In genomic region chr1:172567720-172568119, GRCh38 we compare ENCODE assay signal across 19 cellular contexts. TPM values are rescaled to one million over a fixed set of nuclear protein-coding genes. Genes with fewer than 3 reads are reported as not detected.
A peak's percentile ranks its signal among the peaks of the same experiment; 100 is the strongest.
DNase-seq lines count a peak whose midpoint lies in the region; ATAC-seq, FAIRE-seq and TF ChIP-seq lines count a peak whose summit lies in the region.
"Had no signal": no experiment of that assay in that cellular context is flagged by ENCODE, and none has a peak within 500 bp of the region (broad histone marks: within the 10 kb centered on the region; RNA-seq: fewer than 3 reads in every experiment).

No MANE protein-coding gene starts in this region.

- no peaks in the 10 kb centered on the region for H3K27me3 Mint-ChIP-seq in activated CD8-positive, alpha-beta T cell treated with anti-CD3 and anti-CD28 coated beads for 36 hours
- H3K27me3 Mint-ChIP-seq in activated CD8-positive, alpha-beta T cell treated with anti-CD3 and anti-CD28 coated beads, Interleukin-2, amount 10 ng/mL, durations not matched to agents 7 days and 5 days (ENCODE audit: low read depth) = no peaks in the 10 kb centered on the region
- H3K27me3 Mint-ChIP-seq: B cell; CD4-positive, alpha-beta T cell had no signal

- no peak overlapping the region for H3K4me3 Mint-ChIP-seq in activated CD8-positive, alpha-beta T cell treated with anti-CD3 and anti-CD28 coated beads for 36 hours
- H3K4me3 Mint-ChIP-seq in activated CD8-positive, alpha-beta T cell treated with anti-CD3 and anti-CD28 coated beads, Interleukin-2, amount 10 ng/mL, durations not matched to agents 7 days and 5 days = no peak overlapping the region
- H3K4me3 Mint-ChIP-seq: B cell; CD4-positive, alpha-beta T cell; CD8-positive, alpha-beta T cell had no signal

- POLR2A ChIA-PET in activated CD8-positive, alpha-beta T cell treated with anti-CD3 and anti-CD28 coated beads for 36 hours (lab: Charles Lee) = no interaction called here
- POLR2A ChIA-PET in activated CD8-positive, alpha-beta T cell treated with anti-CD3 and anti-CD28 coated beads, Interleukin-2, amount 10 ng/mL, durations not matched to agents 7 days and 5 days (lab: Charles Lee) = no interaction called here
- POLR2A ChIA-PET in HEK293 (lab: Yijun Ruan, JAX) = no interaction called here

- H3K9me3 ChIP-seq in HEK293 (ENCODE audit: control insufficient read depth, insufficient read depth, low read depth, low read length) = no peaks in the 10 kb centered on the region
- H3K9me3 ChIP-seq: A549 had no signal

- no peak for TF ChIP-seq CTCF in activated CD8-positive, alpha-beta T cell treated with anti-CD3 and anti-CD28 coated beads for 36 hours (IDR thresholded peaks at IDR 0.05)
- no peak for TF ChIP-seq CTCF in HEK293 (tag by site-specific recombination; IDR thresholded peaks at IDR 0.05)

- H3K27ac Mint-ChIP-seq in activated CD8-positive, alpha-beta T cell treated with anti-CD3 and anti-CD28 coated beads for 36 hours = peak overlapping the region; percentile 11
- no peak overlapping the region for H3K27ac Mint-ChIP-seq in activated CD8-positive, alpha-beta T cell treated with anti-CD3 and anti-CD28 coated beads, Interleukin-2, amount 10 ng/mL, durations not matched to agents 7 days and 5 days
- H3K27ac Mint-ChIP-seq: B cell; CD4-positive, alpha-beta T cell; CD8-positive, alpha-beta T cell had no signal

- H3K4me3 ChIP-seq in HEK293 (ENCODE audit: low read depth, low read length) = no peak overlapping the region
- H3K4me3 ChIP-seq: A549; BLaER1 treated with 17β-estradiol and CSF1 and Interleukin-3, amounts not matched to agents 10 nM and 100 nM had no signal

- ATAC-seq in activated CD8-positive, alpha-beta T cell treated with anti-CD3 and anti-CD28 coated beads for 36 hours = no peak
- no peak for ATAC-seq in activated CD8-positive, alpha-beta T cell treated with anti-CD3 and anti-CD28 coated beads, Interleukin-2, amount 10 ng/mL, durations not matched to agents 7 days and 5 days
- ATAC-seq: A549; CD8-positive, alpha-beta T cell had no signal

- no peaks in the 10 kb centered on the region for H3K4me1 ChIP-seq in HEK293 (ENCODE audit: control insufficient read depth, insufficient read depth, low read length)
- H3K4me1 ChIP-seq: A549, Caco-2 had no signal

- peaks cover 14 to 31% of the 10 kb centered on the region in 2 experiments for H3K36me3 ChIP-seq in HEK293 (ENCODE audit: control insufficient read depth in 2 of 2, insufficient read depth in 1 of 2, low read length in 2 of 2)

- H3K36me3 Mint-ChIP-seq in activated CD8-positive, alpha-beta T cell treated with anti-CD3 and anti-CD28 coated beads for 36 hours (ENCODE audit: low read depth) = peaks cover 53% of the 10 kb centered on the region
- H3K36me3 Mint-ChIP-seq in activated CD8-positive, alpha-beta T cell treated with anti-CD3 and anti-CD28 coated beads, Interleukin-2, amount 10 ng/mL, durations not matched to agents 7 days and 5 days (ENCODE audit: low read depth) = peaks cover 59% of the 10 kb centered on the region

- FAIRE-seq in urothelium cell line (lab: Jason Lieb, UNC) = peak; percentile 56
- FAIRE-seq: A549, GM12891, GM18507 had no signal

- no peak overlapping the region for H3K27ac ChIP-seq in HEK293 (ENCODE audit: extremely low read depth, low read depth, low read length)
- H3K27ac ChIP-seq: 22Rv1; A549; BLaER1 treated with 17β-estradiol and CSF1 and Interleukin-3, amounts not matched to agents 10 nM and 100 nM; C4-2B had no signal

- H3K4me1 Mint-ChIP-seq in activated CD8-positive, alpha-beta T cell treated with anti-CD3 and anti-CD28 coated beads for 36 hours (ENCODE audit: low read depth) = peaks cover 11% of the 10 kb centered on the region
- H3K4me1 Mint-ChIP-seq in activated CD8-positive, alpha-beta T cell treated with anti-CD3 and anti-CD28 coated beads, Interleukin-2, amount 10 ng/mL, durations not matched to agents 7 days and 5 days (ENCODE audit: low read depth) = peaks cover 7% of the 10 kb centered on the region

- no peak for DNase-seq in activated CD8-positive, alpha-beta T cell treated with anti-CD3 and anti-CD28 coated beads for 36 hours
- no peak for DNase-seq in activated CD8-positive, alpha-beta T cell treated with anti-CD3 and anti-CD28 coated beads, Interleukin-2, amount 10 ng/mL, durations not matched to agents 7 days and 5 days
- no peak for DNase-seq in urothelium cell line (ENCODE audit: low spot score)
- DNase-seq in T-helper 9 cell = no peak
- DNase-seq: AML-193; Caco-2; Calu3; CD4-positive, alpha-beta T cell; CD8-positive, alpha-beta T cell; DMS79 treated with DMSO at 0.1 percent for 48 hours; GF-D8 had no signal

- CTCF ChIA-PET in activated CD8-positive, alpha-beta T cell treated with anti-CD3 and anti-CD28 coated beads for 36 hours (lab: Charles Lee) = no interaction called here
- CTCF ChIA-PET in activated CD8-positive, alpha-beta T cell treated with anti-CD3 and anti-CD28 coated beads, Interleukin-2, amount 10 ng/mL, durations not matched to agents 7 days and 5 days (lab: Charles Lee) = no interaction called here
- CTCF ChIA-PET in HEK293 (lab: Yijun Ruan, JAX) = no interaction called here

- intact Hi-C loops in activated CD8-positive, alpha-beta T cell treated with anti-CD3 and anti-CD28 coated beads for 36 hours (cut with micrococcal nuclease) = no loop called here

- peaks cover 5% of the 10 kb centered on the region for H3K9me3 Mint-ChIP-seq in activated CD8-positive, alpha-beta T cell treated with anti-CD3 and anti-CD28 coated beads for 36 hours
- H3K9me3 Mint-ChIP-seq in activated CD8-positive, alpha-beta T cell treated with anti-CD3 and anti-CD28 coated beads, Interleukin-2, amount 10 ng/mL, durations not matched to agents 7 days and 5 days (ENCODE audit: insufficient read depth) = peaks cover 14% of the 10 kb centered on the region

TF ChIP-seq in HEK293, 187 proteins besides CTCF, POLR2A, EP300 and RAD21:
- no peak for TF ChIP-seq KLF10 (tag by site-specific recombination; IDR thresholded peaks at IDR 0.05)
- TF ChIP-seq SCRT2 (tag by site-specific recombination; IDR thresholded peaks at IDR 0.05) = peak; percentile 39; the same call in 1 of the 2 replicates

RNA-seq across cellular contexts. Expression of gene SUCO, which starts 34.8 kb away (rescaled TPM):
- total RNA-seq in activated CD8-positive, alpha-beta T cell treated with anti-CD3 and anti-CD28 coated beads for 36 hours = 10 to 100 TPM; 22.8 TPM
- 10 to 100 TPM; 38.4 to 42.6 TPM for total RNA-seq in activated CD8-positive, alpha-beta T cell treated with anti-CD3 and anti-CD28 coated beads, Interleukin-2, amount 10 ng/mL, durations not matched to agents 7 days and 5 days
